In the genomic region with DNA sequence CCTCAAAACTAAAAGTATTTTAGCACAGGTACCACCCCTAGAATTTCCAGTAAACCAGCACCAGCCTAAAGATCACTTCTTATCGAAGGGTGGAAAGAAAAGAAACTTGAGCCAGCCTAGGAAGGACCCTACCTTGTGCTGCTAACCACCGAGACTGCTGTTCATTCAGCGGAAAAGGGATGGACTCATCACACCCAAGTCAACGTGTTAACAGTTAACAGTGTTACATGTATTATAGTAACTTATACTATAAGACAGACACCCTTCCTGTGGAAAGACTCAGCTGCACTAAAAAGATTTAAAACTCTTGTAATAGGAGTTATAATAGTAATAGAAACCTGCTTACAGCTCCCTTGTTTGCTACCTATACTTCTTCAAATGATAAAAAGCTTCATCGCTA, we compare ENCODE assay signal across 25 cellular contexts. TPM values are rescaled to one million over a fixed set of nuclear protein-coding genes. Genes with fewer than 3 reads are reported as not detected.
"Had no signal": no experiment of that assay in that cellular context is flagged by ENCODE, and none has a peak within 500 bp of the region (broad histone marks: within the 10 kb centered on the region; RNA-seq: fewer than 3 reads in every experiment).

No MANE protein-coding gene starts in this region.

- H3K9me3 ChIP-seq: SJCRH30 had no signal

- H3K36me3 ChIP-seq: SJCRH30 had no signal

- H3K4me1 ChIP-seq: SJCRH30 had no signal

- H3K4me3 ChIP-seq: SJCRH30 had no signal

- DNase-seq: IMR-90, Kasumi-1, KG1, MM.1S, NCI-H1092 treated with DMSO at 0.1 percent for 48 hours, NCI-H1436, NCI-H187, NCI-H2029, NCI-H2081 treated with DMSO at 0.1 percent for 48 hours, NCI-H2171, NCI-H226, NCI-H446, NCI-H510A, NCI-H524 treated with DMSO at 0.1 percent for 48 hours, NCI-H69, NCI-H774, PC-3, SHP77, SJCRH30 had no signal

- H3K27ac ChIP-seq: RWPE1, SJCRH30 had no signal

- ATAC-seq: HepG2, Panc1, PC-3, SK-N-SH treated with all-trans-retinoic acid at 6 μM for 48 hours had no signal

- FAIRE-seq: HepG2 had no signal

RNA-seq across cellular contexts. Expression of a gene that starts 39.8 kb away (rescaled TPM):
- total RNA-seq: HepG2, SJCRH30 had no signal
- polyA plus RNA-seq: HepG2 had no signal

RNA-seq across cellular contexts. Expression of a gene that starts 59.1 kb away (rescaled TPM):
- total RNA-seq: HepG2, HT1080, M059J, PC-3 had no signal
- polyA plus RNA-seq: HepG2 had no signal
